Comparison of ENCODE assay signal across 1 cellular context in the genomic region with DNA sequence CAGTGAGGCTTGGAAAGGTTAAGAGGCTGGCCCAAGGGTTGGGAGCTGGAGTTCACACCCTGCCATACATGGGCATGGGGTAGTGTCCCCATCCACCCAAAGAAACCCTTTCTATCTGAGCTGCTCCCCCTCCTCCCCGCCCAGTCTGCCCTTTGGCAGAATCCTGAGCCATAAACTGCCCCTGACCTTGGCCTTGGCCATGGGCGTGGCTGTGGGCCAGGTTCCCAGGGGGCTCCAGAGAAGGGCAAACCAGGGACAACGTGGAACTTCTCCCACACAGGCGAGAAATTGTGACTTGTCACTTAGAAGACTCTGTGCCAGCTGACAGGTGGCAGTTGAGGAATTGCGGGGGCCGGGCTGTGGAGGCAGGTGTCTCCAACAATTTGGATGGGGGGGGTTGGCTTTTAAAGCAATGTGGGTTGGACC.
TF ChIP-seq lines count a peak whose summit lies in the region.

No MANE protein-coding gene starts in this region.

TF ChIP-seq in GM23338, 12 proteins besides CTCF, POLR2A, EP300 and RAD21 (continued from another document):
- TF ChIP-seq, protein P1, sequence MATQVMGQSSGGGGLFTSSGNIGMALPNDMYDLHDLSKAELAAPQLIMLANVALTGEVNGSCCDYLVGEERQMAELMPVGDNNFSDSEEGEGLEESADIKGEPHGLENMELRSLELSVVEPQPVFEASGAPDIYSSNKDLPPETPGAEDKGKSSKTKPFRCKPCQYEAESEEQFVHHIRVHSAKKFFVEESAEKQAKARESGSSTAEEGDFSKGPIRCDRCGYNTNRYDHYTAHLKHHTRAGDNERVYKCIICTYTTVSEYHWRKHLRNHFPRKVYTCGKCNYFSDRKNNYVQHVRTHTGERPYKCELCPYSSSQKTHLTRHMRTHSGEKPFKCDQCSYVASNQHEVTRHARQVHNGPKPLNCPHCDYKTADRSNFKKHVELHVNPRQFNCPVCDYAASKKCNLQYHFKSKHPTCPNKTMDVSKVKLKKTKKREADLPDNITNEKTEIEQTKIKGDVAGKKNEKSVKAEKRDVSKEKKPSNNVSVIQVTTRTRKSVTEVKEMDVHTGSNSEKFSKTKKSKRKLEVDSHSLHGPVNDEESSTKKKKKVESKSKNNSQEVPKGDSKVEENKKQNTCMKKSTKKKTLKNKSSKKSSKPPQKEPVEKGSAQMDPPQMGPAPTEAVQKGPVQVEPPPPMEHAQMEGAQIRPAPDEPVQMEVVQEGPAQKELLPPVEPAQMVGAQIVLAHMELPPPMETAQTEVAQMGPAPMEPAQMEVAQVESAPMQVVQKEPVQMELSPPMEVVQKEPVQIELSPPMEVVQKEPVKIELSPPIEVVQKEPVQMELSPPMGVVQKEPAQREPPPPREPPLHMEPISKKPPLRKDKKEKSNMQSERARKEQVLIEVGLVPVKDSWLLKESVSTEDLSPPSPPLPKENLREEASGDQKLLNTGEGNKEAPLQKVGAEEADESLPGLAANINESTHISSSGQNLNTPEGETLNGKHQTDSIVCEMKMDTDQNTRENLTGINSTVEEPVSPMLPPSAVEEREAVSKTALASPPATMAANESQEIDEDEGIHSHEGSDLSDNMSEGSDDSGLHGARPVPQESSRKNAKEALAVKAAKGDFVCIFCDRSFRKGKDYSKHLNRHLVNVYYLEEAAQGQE (IDR thresholded peaks at IDR 0.05; ENCODE audit: unreplicated experiment), result no peak
- TF ChIP-seq ZNF114 (CRISPR knock-in tag; IDR thresholded peaks at IDR 0.05) (no peak), CREB1 (CRISPR knock-in tag; IDR thresholded peaks at IDR 0.05; ENCODE audit: low read depth) (no peak), STAT1 (IDR thresholded peaks at IDR 0.05; ENCODE audit: unreplicated experiment) (no peak), NANOG (IDR thresholded peaks at IDR 0.05; ENCODE audit: borderline replicate concordance) (no peak), EZH2phosphoT487 (IDR thresholded peaks at IDR 0.05; ENCODE audit: unreplicated experiment) (no peak), ZNF331 (CRISPR knock-in tag; IDR thresholded peaks at IDR 0.05; ENCODE audit: low read depth) (no peak), POLR2AphosphoS5 (IDR thresholded peaks at IDR 0.05; ENCODE audit: low read depth) (no peak), EZH2 (IDR thresholded peaks at IDR 0.05; ENCODE audit: low read depth, unreplicated experiment) (no peak)
- TF ChIP-seq, protein P2, sequence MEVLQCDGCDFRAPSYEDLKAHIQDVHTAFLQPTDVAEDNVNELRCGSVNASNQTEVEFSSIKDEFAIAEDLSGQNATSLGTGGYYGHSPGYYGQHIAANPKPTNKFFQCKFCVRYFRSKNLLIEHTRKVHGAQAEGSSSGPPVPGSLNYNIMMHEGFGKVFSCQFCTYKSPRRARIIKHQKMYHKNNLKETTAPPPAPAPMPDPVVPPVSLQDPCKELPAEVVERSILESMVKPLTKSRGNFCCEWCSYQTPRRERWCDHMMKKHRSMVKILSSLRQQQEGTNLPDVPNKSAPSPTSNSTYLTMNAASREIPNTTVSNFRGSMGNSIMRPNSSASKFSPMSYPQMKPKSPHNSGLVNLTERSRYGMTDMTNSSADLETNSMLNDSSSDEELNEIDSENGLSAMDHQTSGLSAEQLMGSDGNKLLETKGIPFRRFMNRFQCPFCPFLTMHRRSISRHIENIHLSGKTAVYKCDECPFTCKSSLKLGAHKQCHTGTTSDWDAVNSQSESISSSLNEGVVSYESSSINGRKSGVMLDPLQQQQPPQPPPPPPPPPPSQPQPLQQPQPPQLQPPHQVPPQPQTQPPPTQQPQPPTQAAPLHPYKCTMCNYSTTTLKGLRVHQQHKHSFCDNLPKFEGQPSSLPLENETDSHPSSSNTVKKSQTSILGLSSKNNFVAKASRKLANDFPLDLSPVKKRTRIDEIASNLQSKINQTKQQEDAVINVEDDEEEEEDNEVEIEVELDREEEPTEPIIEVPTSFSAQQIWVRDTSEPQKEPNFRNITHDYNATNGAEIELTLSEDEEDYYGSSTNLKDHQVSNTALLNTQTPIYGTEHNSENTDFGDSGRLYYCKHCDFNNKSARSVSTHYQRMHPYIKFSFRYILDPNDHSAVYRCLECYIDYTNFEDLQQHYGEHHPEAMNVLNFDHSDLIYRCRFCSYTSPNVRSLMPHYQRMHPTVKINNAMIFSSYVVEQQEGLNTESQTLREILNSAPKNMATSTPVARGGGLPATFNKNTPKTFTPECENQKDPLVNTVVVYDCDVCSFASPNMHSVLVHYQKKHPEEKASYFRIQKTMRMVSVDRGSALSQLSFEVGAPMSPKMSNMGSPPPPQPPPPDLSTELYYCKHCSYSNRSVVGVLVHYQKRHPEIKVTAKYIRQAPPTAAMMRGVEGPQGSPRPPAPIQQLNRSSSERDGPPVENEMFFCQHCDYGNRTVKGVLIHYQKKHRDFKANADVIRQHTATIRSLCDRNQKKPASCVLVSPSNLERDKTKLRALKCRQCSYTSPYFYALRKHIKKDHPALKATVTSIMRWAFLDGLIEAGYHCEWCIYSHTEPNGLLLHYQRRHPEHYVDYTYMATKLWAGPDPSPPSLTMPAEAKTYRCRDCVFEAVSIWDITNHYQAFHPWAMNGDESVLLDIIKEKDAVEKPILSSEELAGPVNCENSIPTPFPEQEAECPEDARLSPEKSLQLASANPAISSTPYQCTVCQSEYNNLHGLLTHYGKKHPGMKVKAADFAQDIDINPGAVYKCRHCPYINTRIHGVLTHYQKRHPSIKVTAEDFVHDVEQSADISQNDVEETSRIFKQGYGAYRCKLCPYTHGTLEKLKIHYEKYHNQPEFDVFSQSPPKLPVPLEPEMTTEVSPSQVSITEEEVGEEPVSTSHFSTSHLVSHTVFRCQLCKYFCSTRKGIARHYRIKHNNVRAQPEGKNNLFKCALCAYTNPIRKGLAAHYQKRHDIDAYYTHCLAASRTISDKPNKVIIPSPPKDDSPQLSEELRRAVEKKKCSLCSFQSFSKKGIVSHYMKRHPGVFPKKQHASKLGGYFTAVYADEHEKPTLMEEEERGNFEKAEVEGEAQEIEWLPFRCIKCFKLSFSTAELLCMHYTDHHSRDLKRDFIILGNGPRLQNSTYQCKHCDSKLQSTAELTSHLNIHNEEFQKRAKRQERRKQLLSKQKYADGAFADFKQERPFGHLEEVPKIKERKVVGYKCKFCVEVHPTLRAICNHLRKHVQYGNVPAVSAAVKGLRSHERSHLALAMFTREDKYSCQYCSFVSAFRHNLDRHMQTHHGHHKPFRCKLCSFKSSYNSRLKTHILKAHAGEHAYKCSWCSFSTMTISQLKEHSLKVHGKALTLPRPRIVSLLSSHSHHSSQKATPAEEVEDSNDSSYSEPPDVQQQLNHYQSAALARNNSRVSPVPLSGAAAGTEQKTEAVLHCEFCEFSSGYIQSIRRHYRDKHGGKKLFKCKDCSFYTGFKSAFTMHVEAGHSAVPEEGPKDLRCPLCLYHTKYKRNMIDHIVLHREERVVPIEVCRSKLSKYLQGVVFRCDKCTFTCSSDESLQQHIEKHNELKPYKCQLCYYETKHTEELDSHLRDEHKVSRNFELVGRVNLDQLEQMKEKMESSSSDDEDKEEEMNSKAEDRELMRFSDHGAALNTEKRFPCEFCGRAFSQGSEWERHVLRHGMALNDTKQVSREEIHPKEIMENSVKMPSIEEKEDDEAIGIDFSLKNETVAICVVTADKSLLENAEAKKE (CRISPR knock-in tag; IDR thresholded peaks at IDR 0.05), result no peak
TF ChIP-seq in GM23338: peak in this region for 0.
